Comparison of ENCODE assay signal across 10 cellular contexts in genomic region chr17:10197362-10197720, GRCh38. TPM values are rescaled to one million over a fixed set of nuclear protein-coding genes. Genes with fewer than 3 reads are reported as not detected.
DNase-seq lines count a peak whose midpoint lies in the region; FAIRE-seq and TF ChIP-seq lines count a peak whose summit lies in the region.
"Had no signal": no experiment of that assay in that cellular context is flagged by ENCODE, and none has a peak within 500 bp of the region (broad histone marks: within the 10 kb centered on the region; RNA-seq: fewer than 3 reads in every experiment).

No MANE protein-coding gene starts in this region.

- FAIRE-seq in small intestine (lab: Jason Lieb, UNC), result no peak
- FAIRE-seq: G401.6 had no signal

- no peak for TF ChIP-seq POLR2A in esophagus muscularis mucosa (IDR thresholded peaks at IDR 0.05; ENCODE audit: low read depth)

- H3K27ac Mint-ChIP-seq in mesothelial cell of epicardium, result no peak overlapping the region
- H3K27ac Mint-ChIP-seq in activated CD4-positive, alpha-beta T cell treated with anti-CD3 and anti-CD28 coated beads, Interleukin-2, amount 10 ng/mL, durations not matched to agents 24 days and 14 days, result no peak overlapping the region
- H3K27ac Mint-ChIP-seq: T-helper 2 cell treated with Interferon-gamma antibody and Interleukin-4, amounts not matched to agents 5 μg/mL and 100 μg/mL, for 36 hours had no signal

- H3K9ac ChIP-seq in subcutaneous abdominal adipose tissue (ENCODE audit: low read length in 5 of 5), result peak overlapping the region in 3 of 5 donors; percentile 66 to 75 (median 66)

- H3K4me3 ChIP-seq in HL-60 (replicated peaks; ENCODE audit: insufficient read depth, low read length) (peak overlapping the region; percentile 56), esophagus muscularis mucosa (peak overlapping the region; percentile 72 to 85 (median 76)), subcutaneous abdominal adipose tissue (ENCODE audit: low read depth in 1 of 5, low read length in 5 of 5) (peak overlapping the region; percentile 63 to 78 (median 71)), small intestine (ENCODE audit: low read depth in 1 of 2, low read length in 2 of 2) (peak overlapping the region in 1 of 2 donors; percentile 32)

- H3K27ac ChIP-seq in HL-60 (replicated peaks) (no peak overlapping the region), esophagus muscularis mucosa (replicated peaks in 1 of 4) (peak overlapping the region; percentile 53 to 73 (median 69)), subcutaneous abdominal adipose tissue (ENCODE audit: low read depth, low read length) (peak overlapping the region; percentile 2), small intestine (ENCODE audit: low read depth in 1 of 2, low read length in 1 of 2) (peak overlapping the region in 1 of 2 donors; percentile 50)

- H3K27me3 ChIP-seq in HL-60 (ENCODE audit: insufficient read depth, poor library complexity, severe bottlenecking) (no peaks in the 10 kb centered on the region), esophagus muscularis mucosa (peaks cover 0 to 45% (median 2%) of the 10 kb centered on the region in 4 donors), subcutaneous abdominal adipose tissue (ENCODE audit: control insufficient read depth in 5 of 5, insufficient read depth in 4 of 5, low read length in 5 of 5) (peaks cover 4 to 20% (median 13%) of the 10 kb centered on the region in 5 donors), small intestine (ENCODE audit: control insufficient read depth in 2 of 2, insufficient read depth in 2 of 2, low read length in 2 of 2) (peaks cover 0 to 4% of the 10 kb centered on the region in 2 donors)

- H3K4me1 Mint-ChIP-seq in mesothelial cell of epicardium, result peaks cover 14% of the 10 kb centered on the region
- H3K4me1 Mint-ChIP-seq in activated CD4-positive, alpha-beta T cell treated with anti-CD3 and anti-CD28 coated beads, Interleukin-2, amount 10 ng/mL, durations not matched to agents 24 days and 14 days, result peaks cover 3% of the 10 kb centered on the region

- TF ChIP-seq EP300 in esophagus muscularis mucosa (IDR thresholded peaks at IDR 0.05), result no peak

- peaks cover 20% of the 10 kb centered on the region for H3K36me3 Mint-ChIP-seq in mesothelial cell of epicardium
- H3K36me3 Mint-ChIP-seq in activated CD4-positive, alpha-beta T cell treated with anti-CD3 and anti-CD28 coated beads, Interleukin-2, amount 10 ng/mL, durations not matched to agents 24 days and 14 days (ENCODE audit: low read depth), result peaks cover 3% of the 10 kb centered on the region

- peak overlapping the region; percentile 70 for H3K4me3 Mint-ChIP-seq in mesothelial cell of epicardium
- H3K4me3 Mint-ChIP-seq in activated CD4-positive, alpha-beta T cell treated with anti-CD3 and anti-CD28 coated beads, Interleukin-2, amount 10 ng/mL, durations not matched to agents 24 days and 14 days, result no peak overlapping the region
- H3K4me3 Mint-ChIP-seq: T-helper 2 cell treated with Interferon-gamma antibody and Interleukin-4, amounts not matched to agents 5 μg/mL and 100 μg/mL, for 36 hours had no signal

- H3K36me3 ChIP-seq in esophagus muscularis mucosa (peaks cover 0 to 3% (median 0%) of the 10 kb centered on the region in 4 donors), subcutaneous abdominal adipose tissue (ENCODE audit: control insufficient read depth in 5 of 5, insufficient read depth in 5 of 5, low read length in 5 of 5) (no peaks in the 10 kb centered on the region), small intestine (ENCODE audit: control insufficient read depth in 2 of 2, insufficient read depth in 2 of 2, low read length in 2 of 2) (no peaks in the 10 kb centered on the region)

- WGBS in esophagus muscularis mucosa, result 40% methylated on average over 1 of the region's 11 CpGs
- 35 to 40% (median 36%) methylated on average over 9 to 11 of the region's 11 CpGs for WGBS in small intestine, 3 donors

- H3K9me3 Mint-ChIP-seq in mesothelial cell of epicardium, result peaks cover 16% of the 10 kb centered on the region
- H3K9me3 Mint-ChIP-seq in activated CD4-positive, alpha-beta T cell treated with anti-CD3 and anti-CD28 coated beads, Interleukin-2, amount 10 ng/mL, durations not matched to agents 24 days and 14 days, result peaks cover 14% of the 10 kb centered on the region

- DNase-seq in HL-60 (ENCODE audit: low read depth in 1 of 2, low spot score in 1 of 2) (no peak), esophagus muscularis mucosa (ENCODE audit: extremely low spot score) (no peak), mesothelial cell of epicardium (ENCODE audit: low spot score in 2 of 2, unreplicated experiment in 2 of 2) (peak in 1 of 2 experiments; percentile 42), small intestine (no peak)
- DNase-seq in central memory CD4-positive, alpha-beta T cell, result no peak
- no peak for DNase-seq in activated CD4-positive, alpha-beta T cell treated with anti-CD3 and anti-CD28 coated beads, Interleukin-2, amount 10 ng/mL, durations not matched to agents 24 days and 14 days
- DNase-seq in stimulated activated CD4-positive, alpha-beta T cell treated with anti-CD3 and anti-CD28 coated beads, Interleukin-4, amount 100 ng/mL, for 1 hour, result no peak

- peaks cover 0 to 16% (median 13%) of the 10 kb centered on the region in 4 donors for H3K9me3 ChIP-seq in esophagus muscularis mucosa
- peaks cover 7 to 24% (median 14%) of the 10 kb centered on the region in 5 donors for H3K9me3 ChIP-seq in subcutaneous abdominal adipose tissue (ENCODE audit: control insufficient read depth in 5 of 5, low read length in 5 of 5)
- no peaks in the 10 kb centered on the region for H3K9me3 ChIP-seq in small intestine (ENCODE audit: control insufficient read depth, low read depth)

- TF ChIP-seq CTCF in HL-60 (IDR thresholded peaks at IDR 0.05; ENCODE audit: insufficient read depth, low read length) (no peak), esophagus muscularis mucosa (IDR thresholded peaks at IDR 0.05) (no peak), mesothelial cell of epicardium (IDR thresholded peaks at IDR 0.05; ENCODE audit: unreplicated experiment) (no peak)

- H3K27me3 Mint-ChIP-seq in mesothelial cell of epicardium (ENCODE audit: low read depth), result peaks cover 12% of the 10 kb centered on the region
- H3K27me3 Mint-ChIP-seq in activated CD4-positive, alpha-beta T cell treated with anti-CD3 and anti-CD28 coated beads, Interleukin-2, amount 10 ng/mL, durations not matched to agents 24 days and 14 days, result peaks cover 26% of the 10 kb centered on the region

- intact Hi-C loops in esophagus muscularis mucosa (cut with DNase I), result no loop called here
- intact Hi-C loops in activated CD4-positive, alpha-beta T cell treated with anti-CD3 and anti-CD28 coated beads, Interleukin-2, amount 10 ng/mL, durations not matched to agents 24 days and 14 days (cut with micrococcal nuclease), result no loop called here

- peaks cover 0 to 35% (median 32%) of the 10 kb centered on the region in 4 donors for H3K4me1 ChIP-seq in esophagus muscularis mucosa
- H3K4me1 ChIP-seq in subcutaneous abdominal adipose tissue (ENCODE audit: control insufficient read depth in 5 of 5, insufficient read depth in 5 of 5, low read length in 5 of 5), result peaks cover 0 to 39% (median 24%) of the 10 kb centered on the region in 5 donors
- H3K4me1 ChIP-seq in small intestine (ENCODE audit: control insufficient read depth in 2 of 2, insufficient read depth in 1 of 2, low read depth in 1 of 2, low read length in 1 of 2), result no peaks in the 10 kb centered on the region

RNA-seq across cellular contexts. Expression of gene GAS7, which starts 1.1 kb away (rescaled TPM):
- total RNA-seq in esophagus muscularis mucosa (100 to 1,000 TPM in 1 of 4 donors, 10 to 100 TPM in 3; 77.3 to 124 (median 86.7) TPM), mesothelial cell of epicardium (41.0 to 47.7 TPM (median 44.0 TPM) in 3 replicates)
- total RNA-seq in activated CD4-positive, alpha-beta T cell treated with anti-CD3 and anti-CD28 coated beads, Interleukin-2, amount 10 ng/mL, durations not matched to agents 24 days and 14 days, result 0.21 and 0.26 TPM in 2 replicates
- polyA plus RNA-seq in small intestine, result 10 to 100 TPM in 1 of 3 donors, 1 to 10 TPM in 2; 1.1 to 14.9 (median 4.9) TPM

Comparison
In these comparisons a context has a peak if more than half of its experiments do, and no peak if none do; other contexts are left out.
1. RNA of gene GAS7, which starts 1.1 kb away (total RNA-seq): 77.3 to 124 TPM in esophagus muscularis mucosa and 41.0 to 47.7 TPM in mesothelial cell of epicardium; 0.21 to 0.26 TPM in activated CD4-positive, alpha-beta T cell treated with anti-CD3 and anti-CD28 coated beads, Interleukin-2, amount 10 ng/mL, durations not matched to agents 24 days and 14 days; every median in the first group is over 10 times any median in the second.